Comparison of ENCODE assay signal across 18 cellular contexts in genomic region chr2:176646033-176646615, GRCh38.
"Had no signal": no experiment of that assay in that cellular context is flagged by ENCODE, and none has a peak within 500 bp of the region (broad histone marks: within the 10 kb centered on the region; RNA-seq: fewer than 3 reads in every experiment).

No MANE protein-coding gene starts in this region.

- H3K9me3 ChIP-seq: MG63, SK-N-SH had no signal

- DNase-seq: KBM-7, MG63, NCI-H1092, NCI-H1105 treated with DMSO at 0.1 percent for 48 hours, NCI-H1417 treated with DMSO at 0.1 percent for 48 hours, NCI-H1694 treated with DMSO at 0.1 percent for 48 hours, NCI-H1930, NCI-H2081 treated with DMSO at 0.1 percent for 48 hours, NCI-H2171, NCI-H226, NCI-H446, NCI-H510A, NCI-H524 treated with DMSO at 0.1 percent for 48 hours, NCI-H774, SK-N-SH, SW 1271 had no signal

- H3K27ac ChIP-seq: RWPE1 had no signal

- H3K4me2 ChIP-seq: SK-N-SH had no signal

- FAIRE-seq: RCC 7860 had no signal

- H3K9ac ChIP-seq: SK-N-SH had no signal

- H3K27me3 ChIP-seq: MG63 had no signal

- H3K36me3 ChIP-seq: MG63 had no signal

- H3K4me3 ChIP-seq: MG63 had no signal
